ENCODE assay signal across 19 cellular contexts in genomic region chr4:143307536-143307935, GRCh38. TPM values are rescaled to one million over a fixed set of nuclear protein-coding genes. Genes with fewer than 3 reads are reported as not detected.
DNase-seq lines count a peak whose midpoint lies in the region; ATAC-seq and TF ChIP-seq lines count a peak whose summit lies in the region.
"Had no signal": no experiment of that assay in that cellular context is flagged by ENCODE, and none has a peak within 500 bp of the region (broad histone marks: within the 10 kb centered on the region; RNA-seq: fewer than 3 reads in every experiment).

No MANE protein-coding gene starts in this region.

- no peak overlapping the region for H3K4me3 ChIP-seq in left ventricle myocardium inferior
- H3K4me3 ChIP-seq in colonic mucosa = no peak overlapping the region
- H3K4me3 ChIP-seq: BLaER1 treated with 17β-estradiol and CSF1 and Interleukin-3, amounts not matched to agents 10 nM and 100 nM had no signal

- H3K27ac ChIP-seq in left ventricle myocardium inferior (replicated peaks) (peak overlapping the region; percentile 61), colonic mucosa (no peak overlapping the region)
- H3K27ac ChIP-seq: BLaER1 treated with 17β-estradiol and CSF1 and Interleukin-3, amounts not matched to agents 10 nM and 100 nM; KMS-11 had no signal

- no peaks in the 10 kb centered on the region for H3K27me3 ChIP-seq in left ventricle myocardium inferior (ENCODE audit: low read depth)
- no peaks in the 10 kb centered on the region for H3K27me3 ChIP-seq in colonic mucosa
- H3K27me3 ChIP-seq: BLaER1 treated with 17β-estradiol and CSF1 and Interleukin-3, amounts not matched to agents 10 nM and 100 nM had no signal

- DNase-seq in left ventricle myocardium inferior = no peak
- DNase-seq in Right ventricle myocardium inferior (ENCODE audit: missing footprints) = no peak
- DNase-seq in colonic mucosa = peak; percentile 63
- DNase-seq in left colon = peak; percentile 51 to 61
- DNase-seq in H4 (ENCODE audit: low spot score) = no peak
- no peak for DNase-seq in posterior cingulate gyrus
- no peak for DNase-seq in DMS153 treated with DMSO at 0.1 percent for 48 hours (lab: John Stamatoyannopoulos, UW; ENCODE audit: unreplicated experiment)
- DNase-seq: 8988T; CD4-positive, alpha-beta memory T cell; IMR-90; MV-4-11; NCI-H1105 treated with DMSO at 0.1 percent for 48 hours; NCI-H2029 treated with DMSO at 0.1 percent for 48 hours; NCI-H2171; NCI-H345; NCI-H524 treated with DMSO at 0.1 percent for 48 hours; SHP77 had no signal

- H3K9me3 ChIP-seq in left ventricle myocardium inferior (replicated peaks) (no peaks in the 10 kb centered on the region), colonic mucosa (no peaks in the 10 kb centered on the region)
- H3K9me3 ChIP-seq: BLaER1 treated with 17β-estradiol and CSF1 and Interleukin-3, amounts not matched to agents 10 nM and 100 nM had no signal

- intact Hi-C loops in left ventricle myocardium inferior (cut with micrococcal nuclease) = no loop called here
- intact Hi-C loops in Right ventricle myocardium inferior (cut with DNase I) = no loop called here
- intact Hi-C loops in colonic mucosa (cut with DNase I) = no loop called here
- intact Hi-C loops in left colon (cut with DNase I, micrococcal nuclease) = no loop called here
- intact Hi-C loops in posterior cingulate gyrus (cut with DNase I) = no loop called here

- H3K36me3 ChIP-seq in left ventricle myocardium inferior (no peaks in the 10 kb centered on the region), colonic mucosa (no peaks in the 10 kb centered on the region)
- H3K36me3 ChIP-seq: BLaER1 treated with 17β-estradiol and CSF1 and Interleukin-3, amounts not matched to agents 10 nM and 100 nM had no signal

- no peak for ATAC-seq in Right ventricle myocardium inferior
- peak; percentile 100 for ATAC-seq in left colon

- H3K4me1 ChIP-seq in left ventricle myocardium inferior = peaks cover 5% of the 10 kb centered on the region
- no peaks in the 10 kb centered on the region for H3K4me1 ChIP-seq in colonic mucosa
- H3K4me1 ChIP-seq: BLaER1 treated with 17β-estradiol and CSF1 and Interleukin-3, amounts not matched to agents 10 nM and 100 nM had no signal

- no peak for TF ChIP-seq CTCF in left ventricle myocardium inferior (IDR thresholded peaks at IDR 0.05; ENCODE audit: borderline replicate concordance)
- TF ChIP-seq CTCF in colonic mucosa (IDR thresholded peaks at IDR 0.05) = no peak

- H3K9ac ChIP-seq in colonic mucosa (ENCODE audit: low read depth in 2 of 2, low read length in 2 of 2) = no peak overlapping the region
- H3K9ac ChIP-seq: BLaER1 treated with 17β-estradiol and CSF1 and Interleukin-3, amounts not matched to agents 10 nM and 100 nM; KMS-11 had no signal

RNA-seq across cellular contexts. Expression of gene GAB1, which starts 29.1 kb away (rescaled TPM):
- total RNA-seq in left ventricle myocardium inferior (87.1 TPM), Right ventricle myocardium inferior (77.4 TPM), colonic mucosa (10 to 100 TPM; 48.9 to 81.2 TPM), left colon (10 to 100 TPM; 69.0 to 71.1 TPM)
- total RNA-seq in H4 (2014; rRNA removed; shearing (Covaris generic)) = 9.0 and 16.8 TPM in 2 replicates

Comparison
In these comparisons a context has a peak if more than half of its experiments do, and no peak if none do; other contexts are left out.
1. DNase-seq: peak in colonic mucosa (single experiment) and left colon (2 of 2); none in left ventricle myocardium inferior (single experiment), Right ventricle myocardium inferior (single experiment), H4 (single experiment), posterior cingulate gyrus (0 of 10) and DMS153 treated with DMSO at 0.1 percent for 48 hours (single experiment).